18 cellular contexts compared by ENCODE assay signal in genomic region chr13:106916329-106916728, GRCh38.
DNase-seq lines count a peak whose midpoint lies in the region; ATAC-seq and TF ChIP-seq lines count a peak whose summit lies in the region.
"Had no signal": no experiment of that assay in that cellular context is flagged by ENCODE, and none has a peak within 500 bp of the region (broad histone marks: within the 10 kb centered on the region; RNA-seq: fewer than 3 reads in every experiment).

No MANE protein-coding gene starts in this region.

- H3K9me3 Mint-ChIP-seq in endothelial cell (ENCODE audit: unreplicated experiment) (no peaks in the 10 kb centered on the region), neural progenitor cell (peaks cover 3% of the 10 kb centered on the region)

- H3K36me3 Mint-ChIP-seq in endothelial cell (ENCODE audit: low read depth, unreplicated experiment) (no peaks in the 10 kb centered on the region), neural progenitor cell (no peaks in the 10 kb centered on the region)

- H3K9me3 ChIP-seq in neural progenitor cell (ENCODE audit: low read depth) = no peaks in the 10 kb centered on the region
- H3K9me3 ChIP-seq: BE2C, pancreas had no signal

- H3K4me3 Mint-ChIP-seq in endothelial cell (ENCODE audit: unreplicated experiment) (peak overlapping the region; percentile 70), neural progenitor cell (no peak overlapping the region)

- no peak overlapping the region for H3K9ac ChIP-seq in neural progenitor cell

- peaks cover 10% of the 10 kb centered on the region for H3K27me3 Mint-ChIP-seq in endothelial cell (ENCODE audit: unreplicated experiment)
- peaks cover 5% of the 10 kb centered on the region for H3K27me3 Mint-ChIP-seq in neural progenitor cell (ENCODE audit: insufficient read depth, low read depth)

- H3K27me3 ChIP-seq in BJ (ENCODE audit: control insufficient read depth, insufficient read depth, low read length) (no peaks in the 10 kb centered on the region; the same call in 1 of the 2 replicates), neural progenitor cell (no peaks in the 10 kb centered on the region)

- H3K4me1 Mint-ChIP-seq in endothelial cell (ENCODE audit: unreplicated experiment) (peaks cover 51% of the 10 kb centered on the region), neural progenitor cell (peaks cover 60% of the 10 kb centered on the region)

- no peaks in the 10 kb centered on the region for H4K20me1 ChIP-seq in neural progenitor cell (ENCODE audit: low read depth)

- H3K4me3 ChIP-seq in BJ (ENCODE audit: low read depth, low read length) = no peak overlapping the region
- no peak overlapping the region for H3K4me3 ChIP-seq in neural progenitor cell

- DNase-seq in BJ (ENCODE audit: low read depth) (peak; percentile 5), GM03348 (ENCODE audit: low spot score) (peak; percentile 37), endothelial cell (ENCODE audit: low spot score) (no peak), neural progenitor cell (ENCODE audit: low spot score) (no peak), NCI-H2227 treated with DMSO at 0.1 percent for 48 hours (lab: John Stamatoyannopoulos, UW) (no peak), MV-4-11 (lab: John Stamatoyannopoulos, UW) (no peak)
- no peak for DNase-seq in activated CD8-positive, alpha-beta memory T cell treated with anti-CD3 and anti-CD28 coated beads, Interleukin-2, amount 50 U/mL, for 4 hours
- DNase-seq: activated CD4-positive, alpha-beta T cell treated with anti-CD3 and anti-CD28 coated beads for 1 hour; amniotic stem cell; BE2C; cortex of kidney; DMS79 treated with DMSO at 0.1 percent for 48 hours; MM.1S; NCI-H2029 treated with DMSO at 0.1 percent for 48 hours; pancreas; RPMI8226; stimulated activated CD4-positive, alpha-beta T cell treated with anti-CD3 and anti-CD28 coated beads, Interleukin-15, amount 100 ng/mL, for 24 hours had no signal

- H3K27ac Mint-ChIP-seq in endothelial cell (ENCODE audit: unreplicated experiment) (peak overlapping the region; percentile 89), neural progenitor cell (no peak overlapping the region)

- H3K36me3 ChIP-seq in BJ (ENCODE audit: control insufficient read depth, insufficient read depth, low read length) (no peaks in the 10 kb centered on the region), neural progenitor cell (no peaks in the 10 kb centered on the region)
- H3K36me3 ChIP-seq: BE2C, pancreas had no signal

- H2AFZ ChIP-seq in neural progenitor cell (replicated peaks) = no peak overlapping the region

- CTCF ChIA-PET in BJ (lab: Yijun Ruan, JAX) = no interaction called here

- ATAC-seq in GM21717 (IDR thresholded peaks at IDR 0.05; ENCODE audit: unreplicated experiment) = no peak
- ATAC-seq: pancreas had no signal

- no peak overlapping the region for H3K27ac ChIP-seq in neural progenitor cell

- TF ChIP-seq CTCF in BJ (IDR thresholded peaks at IDR 0.05; ENCODE audit: insufficient read depth, low read depth, low read length) = no peak
- TF ChIP-seq CTCF in endothelial cell (IDR thresholded peaks at IDR 0.05; ENCODE audit: unreplicated experiment) = no peak
- no peak for TF ChIP-seq CTCF in neural progenitor cell (IDR thresholded peaks at IDR 0.05)

- peaks cover 64% of the 10 kb centered on the region for H3K4me1 ChIP-seq in neural progenitor cell
- H3K4me1 ChIP-seq: BE2C had no signal

- H3K4me2 ChIP-seq in neural progenitor cell = peak overlapping the region; percentile 54

- H3F3A ChIP-seq in neural progenitor cell (ENCODE audit: low read depth) = peaks cover 56% of the 10 kb centered on the region

- peaks cover 8% of the 10 kb centered on the region for H3K79me2 ChIP-seq in neural progenitor cell (ENCODE audit: low read depth)

- POLR2A ChIA-PET in BJ (lab: Charles Lee) = no interaction called here

Comparison
In these comparisons a context has a peak if more than half of its experiments do, and no peak if none do; other contexts are left out.
1. DNase-seq: peak in BJ (single experiment) and GM03348 (single experiment); none in endothelial cell (single experiment), neural progenitor cell (single experiment), NCI-H2227 treated with DMSO at 0.1 percent for 48 hours (single experiment), MV-4-11 (single experiment) and activated CD8-positive, alpha-beta memory T cell treated with anti-CD3 and anti-CD28 coated beads, Interleukin-2, amount 50 U/mL, for 4 hours (single experiment).